In genomic region chr14:75049731-75050201, GRCh38 we compare ENCODE assay signal across 1 cellular context.
TF ChIP-seq lines count a peak whose summit lies in the region.

No MANE protein-coding gene starts in this region.

TF ChIP-seq in GM23338, 12 proteins besides CTCF, POLR2A, EP300 and RAD21 (continued from another document):
- no peak for TF ChIP-seq ZNF462 (CRISPR knock-in tag; IDR thresholded peaks at IDR 0.05)
- TF ChIP-seq CREB1 (CRISPR knock-in tag; IDR thresholded peaks at IDR 0.05; ENCODE audit: low read depth): no peak
- TF ChIP-seq NANOG (IDR thresholded peaks at IDR 0.05; ENCODE audit: borderline replicate concordance): no peak
- no peak for TF ChIP-seq ZNF114 (CRISPR knock-in tag; IDR thresholded peaks at IDR 0.05)
- TF ChIP-seq, protein P1, sequence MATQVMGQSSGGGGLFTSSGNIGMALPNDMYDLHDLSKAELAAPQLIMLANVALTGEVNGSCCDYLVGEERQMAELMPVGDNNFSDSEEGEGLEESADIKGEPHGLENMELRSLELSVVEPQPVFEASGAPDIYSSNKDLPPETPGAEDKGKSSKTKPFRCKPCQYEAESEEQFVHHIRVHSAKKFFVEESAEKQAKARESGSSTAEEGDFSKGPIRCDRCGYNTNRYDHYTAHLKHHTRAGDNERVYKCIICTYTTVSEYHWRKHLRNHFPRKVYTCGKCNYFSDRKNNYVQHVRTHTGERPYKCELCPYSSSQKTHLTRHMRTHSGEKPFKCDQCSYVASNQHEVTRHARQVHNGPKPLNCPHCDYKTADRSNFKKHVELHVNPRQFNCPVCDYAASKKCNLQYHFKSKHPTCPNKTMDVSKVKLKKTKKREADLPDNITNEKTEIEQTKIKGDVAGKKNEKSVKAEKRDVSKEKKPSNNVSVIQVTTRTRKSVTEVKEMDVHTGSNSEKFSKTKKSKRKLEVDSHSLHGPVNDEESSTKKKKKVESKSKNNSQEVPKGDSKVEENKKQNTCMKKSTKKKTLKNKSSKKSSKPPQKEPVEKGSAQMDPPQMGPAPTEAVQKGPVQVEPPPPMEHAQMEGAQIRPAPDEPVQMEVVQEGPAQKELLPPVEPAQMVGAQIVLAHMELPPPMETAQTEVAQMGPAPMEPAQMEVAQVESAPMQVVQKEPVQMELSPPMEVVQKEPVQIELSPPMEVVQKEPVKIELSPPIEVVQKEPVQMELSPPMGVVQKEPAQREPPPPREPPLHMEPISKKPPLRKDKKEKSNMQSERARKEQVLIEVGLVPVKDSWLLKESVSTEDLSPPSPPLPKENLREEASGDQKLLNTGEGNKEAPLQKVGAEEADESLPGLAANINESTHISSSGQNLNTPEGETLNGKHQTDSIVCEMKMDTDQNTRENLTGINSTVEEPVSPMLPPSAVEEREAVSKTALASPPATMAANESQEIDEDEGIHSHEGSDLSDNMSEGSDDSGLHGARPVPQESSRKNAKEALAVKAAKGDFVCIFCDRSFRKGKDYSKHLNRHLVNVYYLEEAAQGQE (IDR thresholded peaks at IDR 0.05; ENCODE audit: unreplicated experiment): no peak
- TF ChIP-seq EZH2 (IDR thresholded peaks at IDR 0.05; ENCODE audit: low read depth, unreplicated experiment): no peak
- no peak for TF ChIP-seq EZH2phosphoT487 (IDR thresholded peaks at IDR 0.05; ENCODE audit: unreplicated experiment)
- no peak for TF ChIP-seq STAT1 (IDR thresholded peaks at IDR 0.05; ENCODE audit: unreplicated experiment)
- TF ChIP-seq JUNB (IDR thresholded peaks at IDR 0.05; ENCODE audit: unreplicated experiment): no peak
